ENCODE assay signal across 8 cellular contexts in the genomic region with DNA sequence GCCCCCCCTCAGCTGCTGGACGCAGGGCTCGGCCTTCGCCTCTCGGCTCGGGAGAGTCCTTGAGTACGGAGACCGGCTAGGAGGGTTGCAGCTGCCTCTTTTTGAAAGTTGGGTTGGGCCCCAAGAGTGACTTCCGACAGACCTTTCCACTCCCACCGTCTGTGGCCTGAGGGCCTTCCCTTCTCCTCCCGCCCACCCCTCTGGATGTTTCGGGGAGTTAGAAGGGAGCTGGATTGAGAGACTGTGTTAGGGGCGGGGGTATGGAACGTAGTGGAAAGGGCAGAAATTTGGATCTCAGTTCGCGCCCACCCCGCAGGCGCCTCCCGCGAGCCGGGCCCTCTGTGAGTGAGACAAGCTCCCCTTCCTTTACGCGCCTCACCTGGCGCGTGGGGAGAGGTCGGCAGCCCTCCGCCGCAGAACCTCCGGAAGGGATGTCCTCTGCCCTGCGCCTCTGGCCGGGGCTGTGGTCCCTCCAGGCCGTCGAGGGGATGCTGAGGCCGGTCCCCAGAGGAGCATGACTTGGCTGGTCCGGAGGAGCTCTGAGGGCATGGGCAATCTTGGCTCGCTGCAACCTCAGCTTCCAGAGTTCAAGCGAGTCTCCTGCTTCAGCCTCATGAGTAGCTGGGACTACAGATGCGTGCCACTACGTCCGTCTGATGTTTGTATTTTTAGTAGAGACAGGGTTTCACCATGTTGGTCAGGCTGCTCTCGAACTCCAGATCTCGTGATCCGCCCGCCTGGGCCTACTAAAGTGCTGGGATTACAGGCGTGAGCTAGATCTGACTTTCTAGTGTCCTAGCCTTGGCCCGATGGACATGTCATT. TPM values are rescaled to one million over a fixed set of nuclear protein-coding genes. Genes with fewer than 3 reads are reported as not detected.
DNase-seq lines count a peak whose midpoint lies in the region; ATAC-seq and TF ChIP-seq lines count a peak whose summit lies in the region.

No MANE protein-coding gene starts in this region.

- no peak for TF ChIP-seq CTCF in SK-N-SH (IDR thresholded peaks at IDR 0.05)
- no peak for TF ChIP-seq CTCF in breast epithelium (IDR thresholded peaks at IDR 0.05)

- CTCF ChIA-PET in SK-N-SH (lab: Yijun Ruan, JAX): interaction anchor here (0.7 to 1.9 kb wide), 4 partner anchors 25 to 179 kb away, joined by 3 to 6 read pairs (median 4); no protein-coding TSS in a partner anchor

- intact Hi-C loops in breast epithelium (cut with DNase I; ENCODE audit: low total_unique reads): no loop called here

- POLR2A ChIA-PET in SK-N-SH (lab: Yijun Ruan, JAX): interaction anchor here (0.6 to 1.3 kb wide), 3 partner anchors 21 to 709 kb away, joined by 3 to 5 read pairs (median 3); no protein-coding TSS in a partner anchor

- H3F3A ChIP-seq in SK-N-SH (replicated peaks; ENCODE audit: insufficient read depth): no peaks in the 10 kb centered on the region

- H3K27me3 ChIP-seq in SK-N-SH (ENCODE audit: insufficient read depth): no peaks in the 10 kb centered on the region
- H3K27me3 ChIP-seq in breast epithelium: no peaks in the 10 kb centered on the region
- H3K27me3 ChIP-seq in layer of hippocampus (ENCODE audit: control insufficient read depth, insufficient read depth, low read length): no peaks in the 10 kb centered on the region

- H3K9me2 ChIP-seq in SK-N-SH: no peaks in the 10 kb centered on the region

- peak overlapping the region; percentile 95 for H3K4me3 Mint-ChIP-seq in T-helper 2 cell treated with Interferon-gamma antibody and Interleukin-4, amounts not matched to agents 5 μg/mL and 100 μg/mL, for 36 hours

- peak overlapping the region; percentile 95 for H3K4me2 ChIP-seq in SK-N-SH

- peaks cover 43% of the 10 kb centered on the region; the same call in 1 of the 2 replicates for H3K79me2 ChIP-seq in SK-N-SH (ENCODE audit: insufficient read depth)

- H3K36me3 ChIP-seq in SK-N-SH (replicated peaks in 1 of 2; ENCODE audit: control insufficient read depth in 1 of 2, insufficient read depth in 2 of 2, low read length in 1 of 2) (peaks cover 17 to 18% of the 10 kb centered on the region in 2 experiments), breast epithelium (no peaks in the 10 kb centered on the region)

- no peaks in the 10 kb centered on the region for H3K9me3 Mint-ChIP-seq in T-helper 2 cell treated with Interferon-gamma antibody and Interleukin-4, amounts not matched to agents 5 μg/mL and 100 μg/mL, for 36 hours

- WGBS in SK-N-SH (ENCODE audit: low lambda C conversion rate): 51% methylated on average over 21 of the region's 45 CpGs

- no peak for TF ChIP-seq RAD21 in SK-N-SH (IDR thresholded peaks at IDR 0.05; ENCODE audit: low read length)

- peak overlapping the region; percentile 99 for H3K9ac ChIP-seq in SK-N-SH

- H3K27me3 Mint-ChIP-seq in T-helper 2 cell treated with Interferon-gamma antibody and Interleukin-4, amounts not matched to agents 5 μg/mL and 100 μg/mL, for 36 hours (ENCODE audit: low read depth): peaks cover 9% of the 10 kb centered on the region

- peaks cover 51% of the 10 kb centered on the region for H3K4me1 Mint-ChIP-seq in T-helper 2 cell treated with Interferon-gamma antibody and Interleukin-4, amounts not matched to agents 5 μg/mL and 100 μg/mL, for 36 hours (ENCODE audit: low read depth)

- H3K4me1 ChIP-seq in SK-N-SH (ENCODE audit: control insufficient read depth in 1 of 2, insufficient read depth in 2 of 2, low read depth in 1 of 2, low read length in 1 of 2): peaks cover 41 to 47% of the 10 kb centered on the region in 2 experiments
- H3K4me1 ChIP-seq in breast epithelium: peaks cover 7 to 16% of the 10 kb centered on the region in 2 donors

- peak overlapping the region; percentile 83 to 91 for H3K27ac ChIP-seq in SK-N-SH (ENCODE audit: low read depth in 2 of 2, low read length in 1 of 2)
- peak overlapping the region; percentile 99 for H3K27ac ChIP-seq in breast epithelium
- peak overlapping the region; percentile 99 for H3K27ac ChIP-seq in layer of hippocampus (ENCODE audit: low read depth, low read length)

- H4K20me1 ChIP-seq in SK-N-SH (ENCODE audit: insufficient read depth): no peaks in the 10 kb centered on the region

- no peak for DNase-seq in SK-N-SH
- peak; percentile 26 for DNase-seq in T-helper 2 cell treated with Interferon-gamma antibody and Interleukin-4, amounts not matched to agents 5 μg/mL and 100 μg/mL, for 36 hours (ENCODE audit: low spot score)
- DNase-seq in breast epithelium (ENCODE audit: low spot score in 2 of 2): no peak
- DNase-seq in stimulated activated CD4-positive, alpha-beta T cell treated with anti-CD3 and anti-CD28 coated beads, Interleukin-4, amount 100 ng/mL, for 24 hours: peak; percentile 40
- no peak for DNase-seq in COR-L47 (lab: John Stamatoyannopoulos, UW)

- peak overlapping the region; percentile 75 for H2AFZ ChIP-seq in SK-N-SH (ENCODE audit: low read depth)

- TF ChIP-seq POLR2A in breast epithelium (IDR thresholded peaks at IDR 0.05): no peak

- no peak for TF ChIP-seq EP300 in SK-N-SH (IDR thresholded peaks at IDR 0.05; ENCODE audit: borderline replicate concordance in 1 of 2, low read depth in 1 of 2, low read length in 1 of 2)

- ATAC-seq in SK-N-SH treated with all-trans-retinoic acid at 6 μM for 48 hours (no peak; the same call in 1 of the 3 replicates), HG03139 (IDR thresholded peaks at IDR 0.05; ENCODE audit: unreplicated experiment) (peak; percentile 29)

- H3K9me3 ChIP-seq in SK-N-SH: no peaks in the 10 kb centered on the region
- no peaks in the 10 kb centered on the region for H3K9me3 ChIP-seq in breast epithelium

- H3K4me3 ChIP-seq in SK-N-SH (ENCODE audit: low read depth in 2 of 2, low read length in 1 of 2) (peak overlapping the region; percentile 63 to 71), breast epithelium (peak overlapping the region; percentile 87 to 95 (median 88))

- peaks cover 47% of the 10 kb centered on the region for H3K36me3 Mint-ChIP-seq in T-helper 2 cell treated with Interferon-gamma antibody and Interleukin-4, amounts not matched to agents 5 μg/mL and 100 μg/mL, for 36 hours (ENCODE audit: low read depth)

- peak overlapping the region; percentile 97 for H3K27ac Mint-ChIP-seq in T-helper 2 cell treated with Interferon-gamma antibody and Interleukin-4, amounts not matched to agents 5 μg/mL and 100 μg/mL, for 36 hours

TF ChIP-seq in SK-N-SH, 30 proteins besides CTCF, POLR2A, EP300 and RAD21 (continues in another document):
- TF ChIP-seq NFIC (IDR thresholded peaks at IDR 0.05; ENCODE audit: borderline replicate concordance): no peak
- no peak for TF ChIP-seq FOXJ3 (CRISPR knock-in tag; IDR thresholded peaks at IDR 0.05)
- no peak for TF ChIP-seq MXI1 (IDR thresholded peaks at IDR 0.05; ENCODE audit: low read depth, low read length)
- TF ChIP-seq, protein P1, sequence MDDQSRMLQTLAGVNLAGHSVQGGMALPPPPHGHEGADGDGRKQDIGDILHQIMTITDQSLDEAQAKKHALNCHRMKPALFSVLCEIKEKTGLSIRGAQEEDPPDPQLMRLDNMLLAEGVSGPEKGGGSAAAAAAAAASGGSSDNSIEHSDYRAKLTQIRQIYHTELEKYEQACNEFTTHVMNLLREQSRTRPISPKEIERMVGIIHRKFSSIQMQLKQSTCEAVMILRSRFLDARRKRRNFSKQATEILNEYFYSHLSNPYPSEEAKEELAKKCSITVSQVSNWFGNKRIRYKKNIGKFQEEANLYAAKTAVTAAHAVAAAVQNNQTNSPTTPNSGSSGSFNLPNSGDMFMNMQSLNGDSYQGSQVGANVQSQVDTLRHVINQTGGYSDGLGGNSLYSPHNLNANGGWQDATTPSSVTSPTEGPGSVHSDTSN (IDR thresholded peaks at IDR 0.05): no peak

TF ChIP-seq in SK-N-SH treated with all-trans-retinoic acid at 6 μM for 48 hours, 23 proteins besides CTCF, POLR2A, EP300 and RAD21 (continues in another document):
- TF ChIP-seq ARNTL (CRISPR knock-in tag; IDR thresholded peaks at IDR 0.05; ENCODE audit: borderline replicate concordance, low read depth) (no peak), ZFP3 (CRISPR knock-in tag; IDR thresholded peaks at IDR 0.05) (no peak), GLIS3 (CRISPR knock-in tag; IDR thresholded peaks at IDR 0.05) (no peak), PPARA (CRISPR knock-in tag; IDR thresholded peaks at IDR 0.05; ENCODE audit: borderline replicate concordance) (no peak)
- TF ChIP-seq, protein P2, sequence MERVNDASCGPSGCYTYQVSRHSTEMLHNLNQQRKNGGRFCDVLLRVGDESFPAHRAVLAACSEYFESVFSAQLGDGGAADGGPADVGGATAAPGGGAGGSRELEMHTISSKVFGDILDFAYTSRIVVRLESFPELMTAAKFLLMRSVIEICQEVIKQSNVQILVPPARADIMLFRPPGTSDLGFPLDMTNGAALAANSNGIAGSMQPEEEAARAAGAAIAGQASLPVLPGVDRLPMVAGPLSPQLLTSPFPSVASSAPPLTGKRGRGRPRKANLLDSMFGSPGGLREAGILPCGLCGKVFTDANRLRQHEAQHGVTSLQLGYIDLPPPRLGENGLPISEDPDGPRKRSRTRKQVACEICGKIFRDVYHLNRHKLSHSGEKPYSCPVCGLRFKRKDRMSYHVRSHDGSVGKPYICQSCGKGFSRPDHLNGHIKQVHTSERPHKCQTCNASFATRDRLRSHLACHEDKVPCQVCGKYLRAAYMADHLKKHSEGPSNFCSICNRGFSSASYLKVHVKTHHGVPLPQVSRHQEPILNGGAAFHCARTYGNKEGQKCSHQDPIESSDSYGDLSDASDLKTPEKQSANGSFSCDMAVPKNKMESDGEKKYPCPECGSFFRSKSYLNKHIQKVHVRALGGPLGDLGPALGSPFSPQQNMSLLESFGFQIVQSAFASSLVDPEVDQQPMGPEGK (CRISPR knock-in tag; IDR thresholded peaks at IDR 0.05; ENCODE audit: borderline replicate concordance): no peak

RNA-seq across cellular contexts. Expression of a gene that starts 15.9 kb away (rescaled TPM):
- 24.1 and 26.3 TPM in 2 replicates for polyA plus RNA-seq in SK-N-SH (2012; rRNA removed)
- 33.9 and 51.3 TPM in 2 replicates for polyA plus RNA-seq in SK-N-SH (2012; cell fraction: cytosol; rRNA removed)
- 6.5 and 9.2 TPM in 2 replicates for polyA plus RNA-seq in SK-N-SH (2012; cell fraction: nucleus; rRNA removed)
- 10 to 100 TPM; 15.7 to 40.5 (median 19.8) TPM for total RNA-seq in breast epithelium

Comparison
In these comparisons a context has a peak if more than half of its experiments do, and no peak if none do; other contexts are left out.
1. DNase-seq: peak in T-helper 2 cell treated with Interferon-gamma antibody and Interleukin-4, amounts not matched to agents 5 μg/mL and 100 μg/mL, for 36 hours (single experiment) and stimulated activated CD4-positive, alpha-beta T cell treated with anti-CD3 and anti-CD28 coated beads, Interleukin-4, amount 100 ng/mL, for 24 hours (single experiment); none in SK-N-SH (single experiment), breast epithelium (0 of 2) and COR-L47 (single experiment).
2. Peak in every context shown above with its lines, with median percentiles within 50 percentile points of each other: H3K27ac ChIP-seq.